ENCODE assay signal across 32 cellular contexts in the genomic region with DNA sequence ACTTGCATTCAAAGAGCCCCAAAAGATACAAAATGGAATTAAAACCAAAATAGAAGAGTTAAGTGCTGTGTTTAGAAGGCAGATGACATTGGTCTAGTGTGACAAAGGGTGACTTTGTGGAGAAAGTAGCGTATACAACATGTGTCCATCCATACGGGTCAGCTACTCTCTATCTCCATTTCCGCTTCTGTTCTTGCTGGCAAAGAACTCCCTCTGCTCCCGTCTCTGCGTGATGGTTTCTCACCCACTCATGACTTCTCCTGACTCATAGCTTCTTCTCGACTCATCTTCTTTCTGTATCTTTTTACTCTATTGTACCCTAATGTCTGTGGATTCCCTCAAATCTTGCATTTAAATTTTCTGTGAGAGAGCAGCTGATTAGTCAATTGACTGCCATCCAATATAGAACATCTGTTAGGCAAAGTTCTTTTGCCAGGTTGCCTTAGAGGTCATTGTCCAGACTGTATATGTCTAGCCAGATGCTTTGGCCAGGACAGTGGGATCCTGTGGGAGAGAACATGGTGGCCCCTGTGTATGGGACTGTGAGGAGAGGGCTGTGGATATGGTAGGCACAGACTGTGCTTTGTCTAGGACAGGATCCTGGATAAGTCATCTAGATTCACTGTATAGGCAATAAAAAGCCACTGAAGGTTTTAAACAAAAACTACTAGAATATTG. TPM values are rescaled to one million over a fixed set of nuclear protein-coding genes. Genes with fewer than 3 reads are reported as not detected.
"Had no signal": no experiment of that assay in that cellular context is flagged by ENCODE, and none has a peak within 500 bp of the region (broad histone marks: within the 10 kb centered on the region; RNA-seq: fewer than 3 reads in every experiment).

No MANE protein-coding gene starts in this region.

- H3K27ac ChIP-seq: cardiac muscle cell, PC-9, VCaP had no signal

- H3K36me3 ChIP-seq: cardiac muscle cell, MG63 had no signal

- H3K4me3 ChIP-seq: cardiac muscle cell, MG63, PC-9 had no signal

- H2AFZ ChIP-seq: PC-9 had no signal

- ATAC-seq: activated naive CD4-positive, alpha-beta T cell treated with anti-CD3 and anti-CD28 coated beads, Interleukin-2, amount 50 U/mL, for 72 hours; activated T-cell treated with anti-CD3 and anti-CD28 coated beads, Interleukin-2, amount 50 U/mL, for 4 hours had no signal

- H3K9me3 ChIP-seq: MG63 had no signal

- DNase-seq: activated B cell treated with CpG ODN at 0.5 μM for 24 hours; activated CD4-positive, alpha-beta memory T cell treated with anti-CD3 and anti-CD28 coated beads for 36 hours; activated CD4-positive, alpha-beta T cell treated with anti-CD3 and anti-CD28 coated beads for 4 hours; activated CD4-positive, alpha-beta T cell treated with anti-CD3 and anti-CD28 coated beads, Interleukin-2, amount 50 U/mL, for 1 hour; activated CD4-positive, CD25-positive, alpha-beta regulatory T cell treated with anti-CD3 and anti-CD28 coated beads, Interleukin-2, amount 50 U/mL, for 72 hours; activated CD8-positive, alpha-beta memory T cell treated with anti-CD3 and anti-CD28 coated beads, Interleukin-2, amount 50 U/mL, for 4 hours; activated gamma-delta T cell treated with Interleukin-2 at 50 U/mL for 16 hours; activated naive CD4-positive, alpha-beta T cell treated with anti-CD3 and anti-CD28 coated beads for 36 hours; activated T-cell treated with anti-CD3 and anti-CD28 coated beads for 4 hours; activated T-cell treated with anti-CD3 and anti-CD28 coated beads, Interleukin-2, amount 50 U/mL, for 4 hours; anterior cingulate cortex; Kasumi-1; MG63; NCI-H1092; NCI-H1436 treated with DMSO at 0.1 percent for 48 hours; NCI-H1694 treated with DMSO at 0.1 percent for 48 hours; NCI-H2029; NCI-H345; NCI-H524 treated with DMSO at 0.1 percent for 48 hours; NCI-H748 treated with DMSO at 0.1 percent for 48 hours; PC-9; Right ventricle myocardium superior; SW 1271; T-helper 1 cell; T-helper 2 cell; T-helper 9 cell had no signal

- H3K4me2 ChIP-seq: PC-9 had no signal

- H3K27me3 ChIP-seq: MG63 had no signal

RNA-seq across cellular contexts. Expression of gene MMP13, which starts 28.4 kb away (rescaled TPM):
- total RNA-seq: activated B cell treated with CpG ODN at 0.5 μM for 24 hours; activated CD4-positive, alpha-beta memory T cell treated with anti-CD3 and anti-CD28 coated beads for 36 hours; activated naive CD4-positive, alpha-beta T cell treated with anti-CD3 and anti-CD28 coated beads for 36 hours; activated T-cell treated with anti-CD3 and anti-CD28 coated beads, Interleukin-2, amount 50 U/mL, for 4 hours; activated T-helper 1 cell treated with anti-CD3 and anti-CD28 coated beads, Interleukin-12 subunit alpha, Interleukin-12 subunit beta, Interleukin-2, Interleukin-4 antibody, amounts not matched to agents 30 ng/mL and 10 ng/mL and 1 ng/mL, durations not matched to agents 14 hours and 24 hours and 36 hours; cardiac muscle cell; NCI-H460; OCI-LY7; PC-9; Right ventricle myocardium superior had no signal
- polyA plus RNA-seq: cardiac muscle cell had no signal

RNA-seq across cellular contexts. Expression of gene MMP12, which starts 52.3 kb away (rescaled TPM):
- total RNA-seq: activated B cell treated with CpG ODN at 0.5 μM for 24 hours; activated CD4-positive, alpha-beta memory T cell treated with anti-CD3 and anti-CD28 coated beads for 36 hours; activated naive CD4-positive, alpha-beta T cell treated with anti-CD3 and anti-CD28 coated beads for 36 hours; activated naive CD4-positive, alpha-beta T cell treated with anti-CD3 and anti-CD28 coated beads, Interleukin-2, amount 50 U/mL, for 72 hours; activated T-cell treated with anti-CD3 and anti-CD28 coated beads, Interleukin-2, amount 50 U/mL, for 4 hours; cardiac muscle cell; NCI-H460; OCI-LY7; PC-9; Right ventricle myocardium superior had no signal
- polyA plus RNA-seq: cardiac muscle cell had no signal
